31 cellular contexts compared by ENCODE assay signal in the genomic region with DNA sequence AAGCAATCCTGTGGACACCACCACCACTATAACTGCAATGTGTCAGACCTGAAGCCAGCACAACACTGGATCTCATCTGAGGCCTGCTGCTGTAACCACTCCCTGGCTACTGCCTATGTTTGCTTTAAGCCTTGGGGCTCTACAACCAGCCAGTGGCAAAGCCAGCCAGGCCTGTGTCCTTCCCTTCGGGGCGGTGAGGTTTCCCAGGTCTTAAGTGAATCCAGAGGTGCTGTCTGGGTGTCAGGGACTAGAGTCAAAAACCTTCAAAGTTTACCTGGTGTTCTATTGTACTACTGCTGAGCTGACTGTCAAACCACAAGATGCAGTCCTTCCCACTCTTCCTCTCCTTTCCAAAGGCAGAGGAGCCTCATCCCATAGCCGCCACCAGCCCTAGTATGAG.
"Had no signal": no experiment of that assay in that cellular context is flagged by ENCODE, and none has a peak within 500 bp of the region (broad histone marks: within the 10 kb centered on the region; RNA-seq: fewer than 3 reads in every experiment).

No MANE protein-coding gene starts in this region.

- H3K79me2 ChIP-seq: parathyroid adenoma had no signal

- H3K4me3 Mint-ChIP-seq: naive B cell; naive thymus-derived CD8-positive, alpha-beta T cell; natural killer cell treated with Interleukin-12 subunit alpha and Interleukin-12 subunit beta and Interleukin-15 and Interleukin-18, amount 100 ng/mL, for 72 hours; nephron progenitor cell; neural crest cell; stimulated activated effector memory CD8-positive, alpha-beta T cell treated with anti-CD3 and anti-CD28 coated beads, Interleukin-12 subunit alpha, Interleukin-12 subunit beta, amount 100 ng/mL, for 72 hours; stimulated activated naive B cell treated with anti-CD40 and anti-IgM and Interleukin-4, amounts not matched to agents 10 μg/mL and 1 μg/mL and 100 μg/mL, for 72 hours; stimulated activated naive CD8-positive, alpha-beta T cell treated with anti-CD3 and anti-CD28 coated beads, Interleukin-15, Interleukin-2, amounts not matched to agents 100 ng/mL and 50 ng/mL, for 24 hours had no signal

- H3K36me3 Mint-ChIP-seq: naive B cell; naive thymus-derived CD8-positive, alpha-beta T cell; natural killer cell treated with Interleukin-12 subunit alpha and Interleukin-12 subunit beta and Interleukin-15 and Interleukin-18, amount 100 ng/mL, for 72 hours; stimulated activated effector memory CD8-positive, alpha-beta T cell treated with anti-CD3 and anti-CD28 coated beads, Interleukin-12 subunit alpha, Interleukin-12 subunit beta, amount 100 ng/mL, for 72 hours; stimulated activated naive B cell treated with anti-CD40 and anti-IgM and Interleukin-4, amounts not matched to agents 10 μg/mL and 1 μg/mL and 100 μg/mL, for 72 hours had no signal

- H3K9me3 ChIP-seq: neutrophil, ovary, psoas muscle, right lobe of liver, sigmoid colon, suprapubic skin, testis, tibial artery, transverse colon, upper lobe of left lung, vagina had no signal

- H3K27me3 Mint-ChIP-seq: naive B cell; natural killer cell treated with Interleukin-12 subunit alpha and Interleukin-12 subunit beta and Interleukin-15 and Interleukin-18, amount 100 ng/mL, for 72 hours; progenitor cell of endocrine pancreas; stimulated activated naive B cell treated with anti-CD40 and anti-IgM and Interleukin-4, amounts not matched to agents 10 μg/mL and 1 μg/mL and 100 μg/mL, for 72 hours; stimulated activated naive CD8-positive, alpha-beta T cell treated with anti-CD3 and anti-CD28 coated beads, Interleukin-15, Interleukin-2, amounts not matched to agents 100 ng/mL and 50 ng/mL, for 24 hours had no signal

- H3K9me3 Mint-ChIP-seq: nephron progenitor cell; stimulated activated naive CD8-positive, alpha-beta T cell treated with anti-CD3 and anti-CD28 coated beads, Interleukin-15, Interleukin-2, amounts not matched to agents 100 ng/mL and 50 ng/mL, for 24 hours had no signal

- H3K27ac ChIP-seq: neutrophil, ovary, parathyroid adenoma, psoas muscle, right lobe of liver, sigmoid colon, suprapubic skin, testis, tibial artery, transverse colon, upper lobe of left lung, vagina had no signal

- DNase-seq: naive B cell; naive thymus-derived CD8-positive, alpha-beta T cell; nephron progenitor cell; nucleus accumbens; ovary; posterior cingulate gyrus; psoas muscle; right cardiac atrium; right lobe of liver; sigmoid colon; small intestine; stimulated activated CD4-positive, alpha-beta T cell treated with anti-CD3 and anti-CD28 coated beads, Interleukin-15, amount 100 ng/mL, for 24 hours; stimulated activated CD4-positive, alpha-beta T cell treated with anti-CD3 and anti-CD28 coated beads, Interleukin-2, amount 100 ng/mL, for 24 hours; stimulated activated CD4-positive, alpha-beta T cell treated with anti-CD3 and anti-CD28 coated beads, Interleukin-2, amount 100 ng/mL, for 48 hours; stimulated activated CD4-positive, alpha-beta T cell treated with anti-CD3 and anti-CD28 coated beads, Interleukin-4, amount 100 ng/mL, for 24 hours; stimulated activated naive B cell treated with anti-CD40 and anti-IgM and Interleukin-4, amounts not matched to agents 10 μg/mL and 1 μg/mL and 100 μg/mL, for 72 hours; stimulated activated naive CD4-positive, alpha-beta T cell treated with Interleukin-2 at 50 U/mL for 16 hours; substantia nigra; testis; tibial artery; transverse colon; upper lobe of left lung had no signal

- H3K4me1 Mint-ChIP-seq: naive B cell; naive thymus-derived CD8-positive, alpha-beta T cell; nephron progenitor cell; neural crest cell; stimulated activated effector memory CD8-positive, alpha-beta T cell treated with anti-CD3 and anti-CD28 coated beads, Interleukin-12 subunit alpha, Interleukin-12 subunit beta, amount 100 ng/mL, for 72 hours; stimulated activated naive B cell treated with anti-CD40 and anti-IgM and Interleukin-4, amounts not matched to agents 10 μg/mL and 1 μg/mL and 100 μg/mL, for 72 hours had no signal

- H3K36me3 ChIP-seq: neutrophil, ovary, right lobe of liver, sigmoid colon, suprapubic skin, tibial artery, transverse colon, upper lobe of left lung, vagina had no signal

- H3K4me3 ChIP-seq: ovary, psoas muscle, right lobe of liver, sigmoid colon, suprapubic skin, testis, tibial artery, transverse colon, upper lobe of left lung, vagina had no signal

- H2AFZ ChIP-seq: parathyroid adenoma had no signal

- H3K4me1 ChIP-seq: parathyroid adenoma, psoas muscle, right lobe of liver, sigmoid colon, suprapubic skin, testis, tibial artery, transverse colon, upper lobe of left lung, vagina had no signal

- H3K27ac Mint-ChIP-seq: naive B cell; naive thymus-derived CD8-positive, alpha-beta T cell; natural killer cell treated with Interleukin-12 subunit alpha and Interleukin-12 subunit beta and Interleukin-15 and Interleukin-18, amount 100 ng/mL, for 72 hours; nephron progenitor cell; progenitor cell of endocrine pancreas; stimulated activated effector memory CD8-positive, alpha-beta T cell treated with anti-CD3 and anti-CD28 coated beads, Interleukin-12 subunit alpha, Interleukin-12 subunit beta, amount 100 ng/mL, for 72 hours; stimulated activated naive B cell treated with anti-CD40 and anti-IgM and Interleukin-4, amounts not matched to agents 10 μg/mL and 1 μg/mL and 100 μg/mL, for 72 hours; stimulated activated naive CD8-positive, alpha-beta T cell treated with anti-CD3 and anti-CD28 coated beads, Interleukin-15, Interleukin-2, amounts not matched to agents 100 ng/mL and 50 ng/mL, for 24 hours had no signal

- H3K9ac ChIP-seq: parathyroid adenoma had no signal

- H3K27me3 ChIP-seq: neutrophil, ovary, right lobe of liver, sigmoid colon, suprapubic skin, testis, tibial artery, transverse colon, upper lobe of left lung, vagina had no signal
